13 cellular contexts compared by ENCODE assay signal in genomic region chr2:120818441-120818920, GRCh38.
A peak's percentile ranks its signal among the peaks of the same experiment; 100 is the strongest.
DNase-seq lines count a peak whose midpoint lies in the region; TF ChIP-seq lines count a peak whose summit lies in the region.
"Had no signal": no experiment of that assay in that cellular context is flagged by ENCODE, and none has a peak within 500 bp of the region (broad histone marks: within the 10 kb centered on the region; RNA-seq: fewer than 3 reads in every experiment).

No MANE protein-coding gene starts in this region.

- H2AFZ ChIP-seq in smooth muscle cell (ENCODE audit: low read depth), result no peak overlapping the region

- H3K9me3 ChIP-seq in SJCRH30 (replicated peaks), result no peaks in the 10 kb centered on the region
- H3K9me3 ChIP-seq in smooth muscle cell (replicated peaks; ENCODE audit: low read depth), result no peaks in the 10 kb centered on the region

- peaks cover 32% of the 10 kb centered on the region for H3K4me1 ChIP-seq in SJCRH30
- H3K4me1 ChIP-seq in smooth muscle cell (ENCODE audit: low read depth), result peaks cover 27% of the 10 kb centered on the region

- H3K36me3 ChIP-seq in SJCRH30 (no peaks in the 10 kb centered on the region), smooth muscle cell (ENCODE audit: low read depth) (no peaks in the 10 kb centered on the region)

- TF ChIP-seq POLR2A in erythroblast (IDR thresholded peaks at IDR 0.05; ENCODE audit: low read length), result no peak

- peak; percentile 81 for DNase-seq in GM04504 (ENCODE audit: low read depth)
- DNase-seq in SJCRH30, result no peak
- DNase-seq in fibroblast of pulmonary artery (ENCODE audit: low read depth), result peak; percentile 89
- no peak for DNase-seq in smooth muscle cell (lab: John Stamatoyannopoulos, UW; ENCODE audit: unreplicated experiment)
- DNase-seq in activated naive CD4-positive, alpha-beta T cell (lab: John Stamatoyannopoulos, UW), result no peak
- DNase-seq in HuH-7.5 (ENCODE audit: low spot score), result no peak
- DNase-seq in erythroblast (lab: John Stamatoyannopoulos, UW), result no peak
- no peak for DNase-seq in NCI-H1417 (lab: John Stamatoyannopoulos, UW)
- DNase-seq: activated CD4-positive, alpha-beta T cell treated with anti-CD3 and anti-CD28 coated beads for 36 hours; effector memory CD8-positive, alpha-beta T cell; KG1; NCI-H2227 treated with DMSO at 0.1 percent for 48 hours; stimulated activated CD4-positive, alpha-beta T cell treated with anti-CD3 and anti-CD28 coated beads, Interleukin-2, amount 100 ng/mL, for 48 hours had no signal

- 35% methylated on average over 10 of the region's 10 CpGs for WGBS in smooth muscle cell (ENCODE audit: low lambda C conversion rate)

- no peak overlapping the region for H3K9ac ChIP-seq in smooth muscle cell (ENCODE audit: low read depth)

- H3K27me3 ChIP-seq in SJCRH30, result no peaks in the 10 kb centered on the region
- no peaks in the 10 kb centered on the region for H3K27me3 ChIP-seq in smooth muscle cell (ENCODE audit: low read depth)

- peaks cover 21% of the 10 kb centered on the region for H3K79me2 ChIP-seq in smooth muscle cell (ENCODE audit: low read depth)

- TF ChIP-seq CTCF in fibroblast of pulmonary artery (IDR thresholded peaks at IDR 0.05; ENCODE audit: low read length, missing control alignments), result no peak
- TF ChIP-seq CTCF in smooth muscle cell (IDR thresholded peaks at IDR 0.05; ENCODE audit: borderline replicate concordance, insufficient read depth, poor library complexity, severe bottlenecking), result no peak

- H3K27ac ChIP-seq in SJCRH30, result 0 out of 2 replicates have a peak overlapping the region, but pooled peaks have one; percentile 4
- H3K27ac ChIP-seq in smooth muscle cell (ENCODE audit: low read depth), result peak overlapping the region; percentile 95

- H3K4me2 ChIP-seq in smooth muscle cell, result peak overlapping the region; percentile 67

- peaks cover 29% of the 10 kb centered on the region for H4K20me1 ChIP-seq in smooth muscle cell (ENCODE audit: low read depth)

- no peak overlapping the region for H3K4me3 ChIP-seq in SJCRH30
- no peak overlapping the region for H3K4me3 ChIP-seq in fibroblast of pulmonary artery (replicated peaks; ENCODE audit: low read depth, low read length)
- no peak overlapping the region for H3K4me3 ChIP-seq in smooth muscle cell

- H3F3A ChIP-seq in smooth muscle cell (ENCODE audit: low read depth), result peaks cover 14% of the 10 kb centered on the region

Comparison
In these comparisons a context has a peak if more than half of its experiments do, and no peak if none do; other contexts are left out.
1. DNase-seq: peak in GM04504 (single experiment) and fibroblast of pulmonary artery (single experiment); none in SJCRH30 (0 of 2), smooth muscle cell (single experiment), activated naive CD4-positive, alpha-beta T cell (0 of 4), HuH-7.5 (single experiment), erythroblast (0 of 2) and NCI-H1417 (0 of 3).